1 cellular context compared by ENCODE assay signal in the genomic region with DNA sequence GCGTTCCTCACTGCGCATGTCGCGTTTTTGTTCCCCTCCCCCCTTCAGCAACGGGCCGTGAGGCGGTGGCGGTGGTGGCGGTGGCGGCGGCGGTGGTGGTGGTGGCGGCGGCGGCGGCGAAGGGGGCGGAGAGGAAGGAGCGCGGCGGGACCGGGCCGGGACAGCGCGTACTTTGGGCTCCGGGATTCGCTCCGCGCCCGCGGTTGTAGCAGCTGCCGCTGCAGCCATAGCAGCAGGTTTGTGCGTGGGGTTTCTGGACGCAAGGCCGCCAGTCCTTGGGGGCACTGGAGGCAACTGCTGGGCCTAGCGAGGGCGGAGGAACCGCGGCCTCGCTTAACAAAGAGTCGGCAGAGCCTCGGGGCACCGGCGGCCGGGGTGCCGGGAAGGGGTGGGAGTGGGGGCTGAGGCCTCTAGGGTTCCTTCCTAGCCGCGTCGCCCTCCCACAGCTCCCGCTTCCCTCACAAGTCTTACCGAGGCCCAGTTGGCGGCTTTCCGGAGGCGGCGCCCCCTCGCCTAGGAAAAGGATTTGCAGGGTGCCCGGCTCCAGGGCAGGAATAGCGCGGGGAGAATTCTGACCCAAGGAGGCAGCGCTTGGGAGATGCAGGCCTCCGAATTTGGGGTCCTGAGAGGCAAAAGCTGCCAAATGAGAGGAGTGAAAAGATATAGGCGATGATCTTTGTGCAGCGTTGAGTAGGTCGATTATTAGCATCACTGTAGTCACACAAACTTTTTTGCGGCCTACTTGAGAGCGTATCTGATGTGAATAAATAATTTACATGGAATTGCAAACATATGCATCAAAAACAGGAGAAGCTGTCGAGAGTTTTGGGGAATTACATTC.
TF ChIP-seq lines count a peak whose summit lies in the region.

A gene with protein sequence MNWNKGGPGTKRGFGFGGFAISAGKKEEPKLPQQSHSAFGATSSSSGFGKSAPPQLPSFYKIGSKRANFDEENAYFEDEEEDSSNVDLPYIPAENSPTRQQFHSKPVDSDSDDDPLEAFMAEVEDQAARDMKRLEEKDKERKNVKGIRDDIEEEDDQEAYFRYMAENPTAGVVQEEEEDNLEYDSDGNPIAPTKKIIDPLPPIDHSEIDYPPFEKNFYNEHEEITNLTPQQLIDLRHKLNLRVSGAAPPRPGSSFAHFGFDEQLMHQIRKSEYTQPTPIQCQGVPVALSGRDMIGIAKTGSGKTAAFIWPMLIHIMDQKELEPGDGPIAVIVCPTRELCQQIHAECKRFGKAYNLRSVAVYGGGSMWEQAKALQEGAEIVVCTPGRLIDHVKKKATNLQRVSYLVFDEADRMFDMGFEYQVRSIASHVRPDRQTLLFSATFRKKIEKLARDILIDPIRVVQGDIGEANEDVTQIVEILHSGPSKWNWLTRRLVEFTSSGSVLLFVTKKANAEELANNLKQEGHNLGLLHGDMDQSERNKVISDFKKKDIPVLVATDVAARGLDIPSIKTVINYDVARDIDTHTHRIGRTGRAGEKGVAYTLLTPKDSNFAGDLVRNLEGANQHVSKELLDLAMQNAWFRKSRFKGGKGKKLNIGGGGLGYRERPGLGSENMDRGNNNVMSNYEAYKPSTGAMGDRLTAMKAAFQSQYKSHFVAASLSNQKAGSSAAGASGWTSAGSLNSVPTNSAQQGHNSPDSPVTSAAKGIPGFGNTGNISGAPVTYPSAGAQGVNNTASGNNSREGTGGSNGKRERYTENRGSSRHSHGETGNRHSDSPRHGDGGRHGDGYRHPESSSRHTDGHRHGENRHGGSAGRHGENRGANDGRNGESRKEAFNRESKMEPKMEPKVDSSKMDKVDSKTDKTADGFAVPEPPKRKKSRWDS (plus strand): TSS at position 30 of the 841 bp plus-strand sequence. CDS start 12,880 bp downstream, outside the sequence.

TF ChIP-seq in IMR-90, 13 proteins besides CTCF, POLR2A, EP300 and RAD21:
- TF ChIP-seq CHD1 (IDR thresholded peaks at IDR 0.05; ENCODE audit: low read depth, low read length) (0 out of 2 replicates have a peak, but pooled peaks have one; percentile 19), MAFK (IDR thresholded peaks at IDR 0.05; ENCODE audit: low read depth, low read length) (no peak), MAZ (IDR thresholded peaks at IDR 0.05; ENCODE audit: borderline replicate concordance, low read depth, low read length) (0 out of 2 replicates have a peak, but pooled peaks have one; percentile 12)
TF ChIP-seq in IMR-90: peak in this region for 2.
